Comparison of ENCODE assay signal across 21 cellular contexts in the genomic region with DNA sequence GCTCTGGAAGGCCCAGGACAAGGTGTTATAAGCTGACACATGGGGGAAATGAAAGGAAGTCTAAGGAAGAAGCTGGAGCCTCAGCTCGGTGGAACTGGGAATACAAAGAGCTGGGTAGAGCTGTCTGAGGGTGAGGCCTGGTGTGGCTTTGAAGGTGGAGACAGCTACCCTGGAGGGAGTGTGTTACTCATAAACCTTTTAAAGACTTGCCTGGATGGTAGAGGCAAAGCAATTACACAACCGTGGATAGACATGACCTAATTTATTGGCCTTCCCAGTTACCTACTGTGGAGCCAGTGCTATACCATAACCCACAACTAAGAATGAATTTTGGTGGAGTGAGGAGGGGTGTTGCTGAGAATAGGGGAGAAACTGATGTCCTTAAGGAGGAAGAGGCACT. TPM values are rescaled to one million over a fixed set of nuclear protein-coding genes. Genes with fewer than 3 reads are reported as not detected.
A peak's percentile ranks its signal among the peaks of the same experiment; 100 is the strongest.
DNase-seq lines count a peak whose midpoint lies in the region; ATAC-seq and TF ChIP-seq lines count a peak whose summit lies in the region.
"Had no signal": no experiment of that assay in that cellular context is flagged by ENCODE, and none has a peak within 500 bp of the region (broad histone marks: within the 10 kb centered on the region; RNA-seq: fewer than 3 reads in every experiment).

No MANE protein-coding gene starts in this region.

- no TSS peak for BruUV-seq in OCI-LY7 (replicated peaks; lab: Mats Ljungman, UMichigan)

- H3K27ac Mint-ChIP-seq in progenitor cell of endocrine pancreas: peak overlapping the region; percentile 30
- H3K27ac Mint-ChIP-seq: activated CD4-positive, alpha-beta T cell treated with anti-CD3 and anti-CD28 coated beads for 36 hours; GM23338 had no signal

- no peaks in the 10 kb centered on the region for H3K27me3 ChIP-seq in RWPE2 (ENCODE audit: insufficient read depth, poor library complexity, severe bottlenecking)
- H3K27me3 ChIP-seq in right cardiac atrium (ENCODE audit: control insufficient read depth, insufficient read depth): no peaks in the 10 kb centered on the region
- H3K27me3 ChIP-seq: ascending aorta, Peyer's patch, right atrium auricular region, upper lobe of left lung had no signal

- H2AFZ ChIP-seq in OCI-LY7 (ENCODE audit: low read length): no peak overlapping the region
- H2AFZ ChIP-seq: GM23338 had no signal

- H3K4me1 ChIP-seq in HEK293 (ENCODE audit: control insufficient read depth, insufficient read depth, low read length) (no peaks in the 10 kb centered on the region), RWPE2 (ENCODE audit: insufficient read depth, poor library complexity, severe bottlenecking) (no peaks in the 10 kb centered on the region), right cardiac atrium (ENCODE audit: control insufficient read depth, insufficient read depth, low read length) (no peaks in the 10 kb centered on the region), OCI-LY7 (ENCODE audit: insufficient read depth, low read length, poor library complexity, severe bottlenecking) (no peaks in the 10 kb centered on the region)
- H3K4me1 ChIP-seq: ascending aorta, Peyer's patch, right atrium auricular region had no signal

- 76% methylated on average over 2 of the region's 2 CpGs for WGBS in right cardiac atrium

- peak; percentile 85 for ATAC-seq in RWPE2 (ENCODE audit: low read depth)
- no peak for ATAC-seq in right cardiac atrium
- ATAC-seq in HG02884 (IDR thresholded peaks at IDR 0.05; ENCODE audit: unreplicated experiment): no peak
- ATAC-seq: activated CD4-positive, alpha-beta T cell treated with anti-CD3 and anti-CD28 coated beads for 36 hours; GM23338 had no signal

- H3K27me3 Mint-ChIP-seq in progenitor cell of endocrine pancreas: no peaks in the 10 kb centered on the region
- H3K27me3 Mint-ChIP-seq: activated CD4-positive, alpha-beta T cell treated with anti-CD3 and anti-CD28 coated beads for 36 hours had no signal

- peaks cover 3% of the 10 kb centered on the region for H3K4me1 Mint-ChIP-seq in progenitor cell of endocrine pancreas (ENCODE audit: low read depth)
- H3K4me1 Mint-ChIP-seq: activated CD4-positive, alpha-beta T cell treated with anti-CD3 and anti-CD28 coated beads for 36 hours had no signal

- H3K4me3 ChIP-seq in HEK293 (ENCODE audit: low read depth, low read length) (no peak overlapping the region), RWPE2 (ENCODE audit: severe bottlenecking) (no peak overlapping the region), right cardiac atrium (ENCODE audit: low read length) (no peak overlapping the region), OCI-LY7 (ENCODE audit: low read depth, low read length, poor library complexity, severe bottlenecking) (no peak overlapping the region)
- H3K4me3 ChIP-seq: ascending aorta, GM23338, Peyer's patch, right atrium auricular region, upper lobe of left lung had no signal

- no peaks in the 10 kb centered on the region for H4K20me1 ChIP-seq in OCI-LY7 (ENCODE audit: insufficient read depth, low read length)

- H3K9me3 Mint-ChIP-seq in progenitor cell of endocrine pancreas (ENCODE audit: low read depth): peaks cover 5% of the 10 kb centered on the region
- H3K9me3 Mint-ChIP-seq: GM23338 had no signal

- H3K36me3 ChIP-seq in HEK293 (ENCODE audit: control insufficient read depth in 2 of 2, insufficient read depth in 1 of 2, low read length in 2 of 2) (no peaks in the 10 kb centered on the region), RWPE2 (ENCODE audit: low read depth) (no peaks in the 10 kb centered on the region), OCI-LY7 (ENCODE audit: insufficient read depth, low read length) (no peaks in the 10 kb centered on the region)
- H3K36me3 ChIP-seq: ascending aorta, Peyer's patch, right atrium auricular region, upper lobe of left lung had no signal

- no peaks in the 10 kb centered on the region for H3K79me2 ChIP-seq in OCI-LY7 (ENCODE audit: insufficient read depth, low read depth, low read length)

- H3K4me2 ChIP-seq in OCI-LY7 (ENCODE audit: low read length): no peak overlapping the region
- H3K4me2 ChIP-seq: GM23338, SK-N-SH had no signal

- H3K4me3 Mint-ChIP-seq in progenitor cell of endocrine pancreas (ENCODE audit: low read depth): no peak overlapping the region
- H3K4me3 Mint-ChIP-seq: activated CD4-positive, alpha-beta T cell treated with anti-CD3 and anti-CD28 coated beads for 36 hours; GM23338 had no signal

- no peaks in the 10 kb centered on the region for H3K9me3 ChIP-seq in HEK293 (ENCODE audit: control insufficient read depth, insufficient read depth, low read depth, low read length)
- H3K9me3 ChIP-seq in RWPE2 (ENCODE audit: severe bottlenecking): no peaks in the 10 kb centered on the region
- H3K9me3 ChIP-seq in right cardiac atrium (ENCODE audit: control insufficient read depth, low read length): no peaks in the 10 kb centered on the region
- H3K9me3 ChIP-seq in OCI-LY7 (ENCODE audit: low read length): no peaks in the 10 kb centered on the region
- H3K9me3 ChIP-seq: ascending aorta, Peyer's patch, right atrium auricular region, SK-N-SH, upper lobe of left lung had no signal

- H3K27ac ChIP-seq in HEK293 (ENCODE audit: extremely low read depth, low read depth, low read length): no peak overlapping the region
- no peak overlapping the region for H3K27ac ChIP-seq in RWPE2 (ENCODE audit: poor library complexity, severe bottlenecking)
- no peak overlapping the region for H3K27ac ChIP-seq in right cardiac atrium (ENCODE audit: low read length)
- no peak overlapping the region for H3K27ac ChIP-seq in OCI-LY7 (ENCODE audit: low read depth, low read length, poor library complexity, severe bottlenecking)
- H3K27ac ChIP-seq: ascending aorta, Peyer's patch, right atrium auricular region, upper lobe of left lung had no signal

- H3K36me3 Mint-ChIP-seq in progenitor cell of endocrine pancreas (ENCODE audit: insufficient read depth): peaks cover 25% of the 10 kb centered on the region

- POLR2A ChIA-PET in HEK293 (lab: Yijun Ruan, JAX): no interaction called here
- POLR2A ChIA-PET in OCI-LY7 (lab: Charles Lee): interaction anchor here (1.9 kb wide), 1 partner anchor 9 kb away, joined by 6 read pairs; no protein-coding TSS in a partner anchor

- no peak for TF ChIP-seq CTCF in HEK293 (tag by site-specific recombination; IDR thresholded peaks at IDR 0.05)
- no peak for TF ChIP-seq CTCF in RWPE2 (IDR thresholded peaks at IDR 0.05; ENCODE audit: poor library complexity, severe bottlenecking)
- no peak for TF ChIP-seq CTCF in progenitor cell of endocrine pancreas (IDR thresholded peaks at IDR 0.05; ENCODE audit: unreplicated experiment)
- TF ChIP-seq CTCF in OCI-LY7 (conservative IDR thresholded peaks at IDR 0.05; ENCODE audit: low read length): no peak

- H3K9me2 ChIP-seq in OCI-LY7 (ENCODE audit: insufficient read depth, low read length): no peaks in the 10 kb centered on the region
- H3K9me2 ChIP-seq: SK-N-SH had no signal

- CTCF ChIA-PET in HEK293 (lab: Yijun Ruan, JAX): interaction anchor here (0.6 kb wide), 1 partner anchor 24 kb away, joined by 3 read pairs; no protein-coding TSS in a partner anchor
- CTCF ChIA-PET in OCI-LY7 (lab: Charles Lee; ENCODE audit: unreplicated experiment): no interaction called here

- intact Hi-C loops in right cardiac atrium (cut with DNase I) (no loop called here), OCI-LY7 (cut with micrococcal nuclease; ENCODE audit: unreplicated experiment) (no loop called here)

- no peak for DNase-seq in RWPE2 (ENCODE audit: low spot score)
- peak; percentile 11 for DNase-seq in glomerular visceral epithelial cell (ENCODE audit: extremely low spot score)
- DNase-seq in progenitor cell of endocrine pancreas (ENCODE audit: low spot score, unreplicated experiment): no peak
- no peak for DNase-seq in right cardiac atrium
- no peak for DNase-seq in OCI-LY7 (ENCODE audit: low spot score)
- no peak for DNase-seq in NCI-H187 (lab: John Stamatoyannopoulos, UW)
- DNase-seq: activated CD4-positive, alpha-beta T cell treated with anti-CD3 and anti-CD28 coated beads for 36 hours; activated naive CD4-positive, alpha-beta T cell treated with Interleukin-2 at 50 U/mL for 16 hours; DND-41; hippocampal formation; NCI-H1092 treated with DMSO at 0.1 percent for 48 hours; Peyer's patch; SK-N-SH; stimulated activated naive CD4-positive, alpha-beta T cell treated with Interleukin-2 at 50 U/mL for 16 hours; T1000; upper lobe of left lung had no signal

TF ChIP-seq in HEK293, 187 proteins besides CTCF, POLR2A, EP300 and RAD21 (continues in another document):
- 0 out of 2 replicates have a peak, but pooled peaks have one; percentile 23 for TF ChIP-seq SP7 (tag by site-specific recombination; IDR thresholded peaks at IDR 0.05)
- 0 out of 2 replicates have a peak, but pooled peaks have one; percentile 22 for TF ChIP-seq ZNF600 (tag by site-specific recombination; IDR thresholded peaks at IDR 0.05)
- TF ChIP-seq, protein P1, sequence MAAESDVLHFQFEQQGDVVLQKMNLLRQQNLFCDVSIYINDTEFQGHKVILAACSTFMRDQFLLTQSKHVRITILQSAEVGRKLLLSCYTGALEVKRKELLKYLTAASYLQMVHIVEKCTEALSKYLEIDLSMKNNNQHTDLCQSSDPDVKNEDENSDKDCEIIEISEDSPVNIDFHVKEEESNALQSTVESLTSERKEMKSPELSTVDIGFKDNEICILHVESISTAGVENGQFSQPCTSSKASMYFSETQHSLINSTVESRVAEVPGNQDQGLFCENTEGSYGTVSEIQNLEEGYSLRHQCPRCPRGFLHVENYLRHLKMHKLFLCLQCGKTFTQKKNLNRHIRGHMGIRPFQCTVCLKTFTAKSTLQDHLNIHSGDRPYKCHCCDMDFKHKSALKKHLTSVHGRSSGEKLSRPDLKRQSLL (tag by site-specific recombination; IDR thresholded peaks at IDR 0.05): peak; percentile 83
- TF ChIP-seq ZNF830 (tag by site-specific recombination; IDR thresholded peaks at IDR 0.05; ENCODE audit: low read depth): no peak
- TF ChIP-seq PATZ1 (tag by site-specific recombination; IDR thresholded peaks at IDR 0.05): no peak

RNA-seq across cellular contexts. Expression of gene EXPH5, which starts 22.6 kb away (rescaled TPM):
- total RNA-seq in progenitor cell of endocrine pancreas (32.8 and 35.0 TPM in 2 replicates), right cardiac atrium (1 to 10 TPM; 1.8 to 5.0 (median 2.4) TPM), OCI-LY7 (2022) (not detected in 2 replicates)
- polyA plus RNA-seq in right cardiac atrium: 0.41 TPM
- total RNA-seq in OCI-LY7 (2014; rRNA removed; shearing (Covaris generic)): 0.05 TPM in 1 of 2 replicates, not detected in the other
